ENCODE assay signal across 22 cellular contexts in genomic region chr4:71866212-71866885, GRCh38.
"Had no signal": no experiment of that assay in that cellular context is flagged by ENCODE, and none has a peak within 500 bp of the region (broad histone marks: within the 10 kb centered on the region; RNA-seq: fewer than 3 reads in every experiment).

No MANE protein-coding gene starts in this region.

- ATAC-seq: left colon; left lung; lower lobe of right lung; naive thymus-derived CD8-positive, alpha-beta T cell; pancreas; right cardiac atrium; sciatic nerve; stimulated activated effector memory CD8-positive, alpha-beta T cell treated with anti-CD3 and anti-CD28 coated beads, Interleukin-12 subunit alpha, Interleukin-12 subunit beta, amount 100 ng/mL, for 72 hours; stimulated activated naive CD8-positive, alpha-beta T cell treated with anti-CD3 and anti-CD28 coated beads, Interleukin-15, amount 100 ng/mL, for 72 hours had no signal

- DNase-seq: hippocampal formation; kidney; left colon; left lung; lower lobe of right lung; mammary epithelial cell; mesenchymal stem cell; naive thymus-derived CD8-positive, alpha-beta T cell; nucleus accumbens; pancreas; posterior cingulate gyrus; retina; right cardiac atrium; stimulated activated CD4-positive, alpha-beta T cell treated with anti-CD3 and anti-CD28 coated beads, Interleukin-12 subunit alpha, Interleukin-12 subunit beta, amount 100 ng/mL, for 4 hours; stimulated activated CD4-positive, alpha-beta T cell treated with anti-CD3 and anti-CD28 coated beads, Interleukin-15, amount 100 ng/mL, for 24 hours; stimulated activated CD4-positive, alpha-beta T cell treated with anti-CD3 and anti-CD28 coated beads, Interleukin-4, amount 100 ng/mL, for 24 hours; stimulated activated naive CD4-positive, alpha-beta T cell; stimulated activated naive CD8-positive, alpha-beta T cell treated with anti-CD3 and anti-CD28 coated beads, Interleukin-15, amount 100 ng/mL, for 72 hours; substantia nigra; uterus had no signal
